ENCODE assay signal across 1 cellular context in the genomic region with DNA sequence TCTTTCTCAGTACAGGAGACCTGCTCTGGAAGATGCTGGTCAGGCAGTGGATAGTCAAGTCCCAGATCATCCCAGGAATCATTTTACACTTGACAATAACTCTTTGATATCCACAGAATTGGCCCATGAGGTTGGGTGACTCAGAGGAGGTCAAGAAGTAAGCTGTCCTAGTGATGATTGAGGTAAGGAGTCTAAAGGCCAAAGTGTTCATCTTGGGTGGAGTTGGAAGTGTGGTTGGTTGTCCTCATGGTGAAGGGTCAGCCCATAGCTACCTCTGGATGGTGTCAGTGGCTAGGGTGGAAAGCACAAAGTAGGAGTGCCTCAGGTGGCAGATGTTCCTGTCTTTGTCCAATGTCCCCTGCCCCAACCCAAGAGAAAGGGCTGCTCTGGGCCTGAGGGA.
TF ChIP-seq lines count a peak whose summit lies in the region.

No MANE protein-coding gene starts in this region.

TF ChIP-seq in IMR-90, 13 proteins besides CTCF, POLR2A, EP300 and RAD21:
- no peak for TF ChIP-seq BHLHE40 (IDR thresholded peaks at IDR 0.05; ENCODE audit: low read depth, low read length)
TF ChIP-seq in IMR-90: peak in this region for 0.
